In genomic region chr12:115094163-115094816, GRCh38 we compare ENCODE assay signal across 25 cellular contexts.
"Had no signal": no experiment of that assay in that cellular context is flagged by ENCODE, and none has a peak within 500 bp of the region (broad histone marks: within the 10 kb centered on the region; RNA-seq: fewer than 3 reads in every experiment).

No MANE protein-coding gene starts in this region.

- ATAC-seq: activated CD4-positive, alpha-beta T cell treated with anti-CD3 and anti-CD28 coated beads for 36 hours; activated CD8-positive, alpha-beta memory T cell treated with anti-CD3 and anti-CD28 coated beads, Interleukin-2, amount 10 ng/mL, durations not matched to agents 7 days and 5 days; activated CD8-positive, alpha-beta T cell treated with anti-CD3 and anti-CD28 coated beads, Interleukin-2, amount 10 ng/mL, durations not matched to agents 7 days and 5 days; activated naive CD8-positive, alpha-beta T cell treated with anti-CD3 and anti-CD28 coated beads, Interleukin-2, amount 50 U/mL, for 24 hours; esophagus mucosa had no signal

- H3K27me3 ChIP-seq: ascending aorta, brain microvascular endothelial cell had no signal

- H3K4me3 ChIP-seq: ascending aorta, coronary artery, dorsolateral prefrontal cortex had no signal

- H3K4me1 ChIP-seq: ascending aorta had no signal

- FAIRE-seq: bronchial epithelial cell, frontal cortex had no signal

- H3K36me3 ChIP-seq: ascending aorta, brain microvascular endothelial cell had no signal

- DNase-seq: activated CD4-positive, alpha-beta memory T cell treated with anti-CD3 and anti-CD28 coated beads for 36 hours; activated CD4-positive, alpha-beta T cell treated with anti-CD3 and anti-CD28 coated beads for 36 hours; activated CD4-positive, alpha-beta T cell treated with anti-CD3 and anti-CD28 coated beads, Interleukin-2, amount 10 ng/mL, durations not matched to agents 24 days and 14 days; activated CD4-positive, CD25-positive, alpha-beta regulatory T cell; activated CD4-positive, CD25-positive, alpha-beta regulatory T cell treated with anti-CD3 and anti-CD28 coated beads, Interleukin-2, amount 50 U/mL, for 72 hours; activated CD8-positive, alpha-beta memory T cell treated with anti-CD3 and anti-CD28 coated beads, Interleukin-2, amount 10 ng/mL, durations not matched to agents 7 days and 5 days; activated CD8-positive, alpha-beta memory T cell treated with anti-CD3 and anti-CD28 coated beads, Interleukin-2, amount 50 U/mL, for 4 hours; activated CD8-positive, alpha-beta T cell treated with anti-CD3 and anti-CD28 coated beads, Interleukin-2, amount 10 ng/mL, durations not matched to agents 7 days and 5 days; activated effector memory CD4-positive, alpha-beta T cell treated with anti-CD3 and anti-CD28 coated beads, Interleukin-2, amount 50 U/mL, for 16 hours; activated naive CD4-positive, alpha-beta T cell treated with anti-CD3 and anti-CD28 coated beads for 36 hours; activated naive CD8-positive, alpha-beta T cell treated with anti-CD3 and anti-CD28 coated beads for 36 hours; activated naive CD8-positive, alpha-beta T cell treated with anti-CD3 and anti-CD28 coated beads, Interleukin-2, amount 50 U/mL, for 24 hours; activated T-cell treated with anti-CD3 and anti-CD28 coated beads, Interleukin-2, amount 50 U/mL, for 1 hour; activated T-cell treated with anti-CD3 and anti-CD28 coated beads, Interleukin-2, amount 50 U/mL, for 48 hours; brain microvascular endothelial cell; dorsolateral prefrontal cortex; effector memory CD4-positive, alpha-beta T cell; endodermal cell; foreskin fibroblast; T-helper 2 cell had no signal

- H3K9me3 ChIP-seq: ascending aorta had no signal

- H3K27ac ChIP-seq: ascending aorta, brain microvascular endothelial cell, coronary artery, dorsolateral prefrontal cortex had no signal
